ENCODE assay signal across 8 cellular contexts in genomic region chr4:94758141-94758699, GRCh38. TPM values are rescaled to one million over a fixed set of nuclear protein-coding genes. Genes with fewer than 3 reads are reported as not detected.
A peak's percentile ranks its signal among the peaks of the same experiment; 100 is the strongest.
DNase-seq lines count a peak whose midpoint lies in the region; ATAC-seq, FAIRE-seq and TF ChIP-seq lines count a peak whose summit lies in the region.

No MANE protein-coding gene starts in this region.

- H3K4me3 Mint-ChIP-seq in CD4-positive, alpha-beta memory T cell: peak overlapping the region in 7 of 8 donors; percentile 67 to 76 (median 73)
- H3K4me3 Mint-ChIP-seq in stimulated activated effector memory CD8-positive, alpha-beta T cell treated with anti-CD3 and anti-CD28 coated beads, Interleukin-12 subunit alpha, Interleukin-12 subunit beta, amount 100 ng/mL, for 72 hours: peak overlapping the region; percentile 44

- no peaks in the 10 kb centered on the region for H3K4me1 ChIP-seq in CD4-positive, alpha-beta memory T cell (ENCODE audit: insufficient read depth, low read length)
- peaks cover 14% of the 10 kb centered on the region for H3K4me1 ChIP-seq in body of pancreas

- H3K9me3 Mint-ChIP-seq in CD4-positive, alpha-beta memory T cell: peaks cover 0 to 2% (median 0%) of the 10 kb centered on the region in 8 donors
- H3K9me3 Mint-ChIP-seq in stimulated activated effector memory CD8-positive, alpha-beta T cell treated with anti-CD3 and anti-CD28 coated beads, Interleukin-12 subunit alpha, Interleukin-12 subunit beta, amount 100 ng/mL, for 72 hours: no peaks in the 10 kb centered on the region

- H3K27ac ChIP-seq in CD4-positive, alpha-beta memory T cell (ENCODE audit: low read depth, low read length): no peak overlapping the region
- H3K27ac ChIP-seq in body of pancreas: peak overlapping the region in 3 of 4 donors; percentile 34 to 65 (median 49)

- peaks cover 7% of the 10 kb centered on the region for H3K27me3 ChIP-seq in CD4-positive, alpha-beta memory T cell (ENCODE audit: insufficient read depth, low read length)
- no peaks in the 10 kb centered on the region for H3K27me3 ChIP-seq in body of pancreas

- intact Hi-C loops in CD4-positive, alpha-beta memory T cell (cut with micrococcal nuclease): no loop called here
- intact Hi-C loops in body of pancreas (cut with DNase I): no loop called here

- peaks cover 7 to 18% (median 8%) of the 10 kb centered on the region in 4 donors for H3K4me1 Mint-ChIP-seq in CD4-positive, alpha-beta memory T cell
- peaks cover 8% of the 10 kb centered on the region for H3K4me1 Mint-ChIP-seq in stimulated activated effector memory CD8-positive, alpha-beta T cell treated with anti-CD3 and anti-CD28 coated beads, Interleukin-12 subunit alpha, Interleukin-12 subunit beta, amount 100 ng/mL, for 72 hours

- H3K4me3 ChIP-seq in CD4-positive, alpha-beta memory T cell (ENCODE audit: low read length in 2 of 2): no peak overlapping the region
- H3K4me3 ChIP-seq in body of pancreas: peak overlapping the region in 1 of 2 donors; percentile 19

- H3K9me3 ChIP-seq in CD4-positive, alpha-beta memory T cell (ENCODE audit: control insufficient read depth in 1 of 2, low read length in 2 of 2): no peaks in the 10 kb centered on the region
- no peaks in the 10 kb centered on the region for H3K9me3 ChIP-seq in body of pancreas

- CTCF ChIA-PET in CD4-positive, alpha-beta memory T cell (lab: Charles Lee; ENCODE audit: partially characterized antibody): no interaction called here

- 1 to 3% methylated on average over 24 to 62 of the region's 69 CpGs for WGBS in body of pancreas, 2 donors

- no peaks in the 10 kb centered on the region for H3K36me3 Mint-ChIP-seq in CD4-positive, alpha-beta memory T cell
- no peaks in the 10 kb centered on the region for H3K36me3 Mint-ChIP-seq in stimulated activated effector memory CD8-positive, alpha-beta T cell treated with anti-CD3 and anti-CD28 coated beads, Interleukin-12 subunit alpha, Interleukin-12 subunit beta, amount 100 ng/mL, for 72 hours

- H3K27ac Mint-ChIP-seq in CD4-positive, alpha-beta memory T cell: no peak overlapping the region
- no peak overlapping the region for H3K27ac Mint-ChIP-seq in stimulated activated effector memory CD8-positive, alpha-beta T cell treated with anti-CD3 and anti-CD28 coated beads, Interleukin-12 subunit alpha, Interleukin-12 subunit beta, amount 100 ng/mL, for 72 hours

- peaks cover 51 to 53% of the 10 kb centered on the region in 2 donors for H3K27me3 Mint-ChIP-seq in CD4-positive, alpha-beta memory T cell

- TF ChIP-seq POLR2A in body of pancreas (IDR thresholded peaks at IDR 0.05): no peak

- TF ChIP-seq CTCF in body of pancreas (IDR thresholded peaks at IDR 0.05): no peak

- DNase-seq in CD4-positive, alpha-beta memory T cell: no peak
- peak; percentile 3 for DNase-seq in HTR-8/SVneo (ENCODE audit: insufficient read length, low spot score)
- DNase-seq in body of pancreas: peak; percentile 33 to 48 (median 42)
- DNase-seq in iris pigment epithelial cell (ENCODE audit: low read depth): peak; percentile 23
- DNase-seq in stimulated activated effector memory CD8-positive, alpha-beta T cell treated with anti-CD3 and anti-CD28 coated beads, Interleukin-12 subunit alpha, Interleukin-12 subunit beta, amount 100 ng/mL, for 72 hours (ENCODE audit: low spot score in 2 of 2): no peak
- no peak for DNase-seq in NK-92 (lab: John Stamatoyannopoulos, UW; ENCODE audit: unreplicated experiment)
- no peak for DNase-seq in NCI-H2081 (lab: John Stamatoyannopoulos, UW)

- POLR2A ChIA-PET in CD4-positive, alpha-beta memory T cell (lab: Charles Lee; ENCODE audit: partially characterized antibody): no interaction called here

- FAIRE-seq in HTR-8/SVneo (lab: Jason Lieb, UNC): no peak

- no peaks in the 10 kb centered on the region for H3K36me3 ChIP-seq in CD4-positive, alpha-beta memory T cell (ENCODE audit: insufficient read depth, low read length)
- no peaks in the 10 kb centered on the region for H3K36me3 ChIP-seq in body of pancreas (replicated peaks in 1 of 2; ENCODE audit: insufficient read depth in 1 of 2, low read depth in 2 of 2)

- ATAC-seq in body of pancreas: peak; percentile 74
- ATAC-seq in stimulated activated effector memory CD8-positive, alpha-beta T cell treated with anti-CD3 and anti-CD28 coated beads, Interleukin-12 subunit alpha, Interleukin-12 subunit beta, amount 100 ng/mL, for 72 hours: peak; percentile 56
- ATAC-seq in GM19328 (IDR thresholded peaks at IDR 0.05; ENCODE audit: unreplicated experiment): no peak

RNA-seq across cellular contexts. Expression of gene BMPR1B, which starts 0.5 kb away (rescaled TPM):
- under 1 TPM in 1 of 2 experiments, not detected in 1; 0.17 TPM for total RNA-seq in CD4-positive, alpha-beta memory T cell
- not detected for polyA plus RNA-seq in CD4-positive, alpha-beta memory T cell
- 1 to 10 TPM in 1 of 2 donors, under 1 TPM in 1; 0.99 to 1.3 TPM for total RNA-seq in body of pancreas

Comparison
In these comparisons a context has a peak if more than half of its experiments do, and no peak if none do; other contexts are left out.
1. DNase-seq: peak in HTR-8/SVneo (single experiment), body of pancreas (4 of 4) and iris pigment epithelial cell (single experiment); none in CD4-positive, alpha-beta memory T cell (0 of 5), stimulated activated effector memory CD8-positive, alpha-beta T cell treated with anti-CD3 and anti-CD28 coated beads, Interleukin-12 subunit alpha, Interleukin-12 subunit beta, amount 100 ng/mL, for 72 hours (0 of 2), NK-92 (single experiment) and NCI-H2081 (0 of 2).